Comparison of ENCODE assay signal across 8 cellular contexts in the genomic region with DNA sequence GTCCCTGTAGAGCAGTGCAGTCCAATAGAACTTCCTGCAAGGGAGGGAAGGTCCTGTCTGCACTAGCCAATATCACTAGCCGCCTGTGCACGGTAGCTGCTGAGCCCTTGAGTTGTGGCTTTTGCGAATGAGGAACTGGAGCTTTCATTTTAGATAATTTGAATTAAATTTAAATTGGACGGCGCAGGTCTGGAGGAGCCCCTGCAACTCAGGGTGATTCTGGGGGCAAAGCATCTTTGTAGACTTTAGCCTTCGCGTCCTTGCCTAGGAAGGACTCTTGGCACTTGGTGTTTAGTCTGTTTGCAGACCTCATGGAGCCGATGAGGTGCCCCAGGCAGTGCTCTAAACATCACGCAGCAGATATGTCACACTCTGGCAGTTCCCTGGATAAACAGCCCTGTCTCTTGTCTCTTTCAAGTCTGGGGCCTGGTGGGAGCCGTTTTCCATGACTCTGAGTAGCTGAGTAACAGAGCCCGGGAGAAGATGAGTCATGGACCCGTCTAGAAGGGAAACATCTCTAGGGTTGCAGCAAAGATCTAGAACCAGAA.
DNase-seq lines count a peak whose midpoint lies in the region; ATAC-seq, FAIRE-seq and TF ChIP-seq lines count a peak whose summit lies in the region.

No MANE protein-coding gene starts in this region.

- H3K27me3 ChIP-seq in BLaER1 treated with 17β-estradiol and CSF1 and Interleukin-3, amounts not matched to agents 10 nM and 100 nM, result no peaks in the 10 kb centered on the region
- H3K27me3 ChIP-seq in SU-DHL-6 (ENCODE audit: low read length) (no peaks in the 10 kb centered on the region), heart right ventricle (no peaks in the 10 kb centered on the region), MM.1S (replicated peaks; ENCODE audit: insufficient read depth, low read length) (no peaks in the 10 kb centered on the region)

- no peaks in the 10 kb centered on the region for H3K9me3 ChIP-seq in BLaER1 treated with 17β-estradiol and CSF1 and Interleukin-3, amounts not matched to agents 10 nM and 100 nM (replicated peaks in 1 of 11)
- H3K9me3 ChIP-seq in SU-DHL-6 (ENCODE audit: insufficient read depth, low read length) (no peaks in the 10 kb centered on the region), heart right ventricle (no peaks in the 10 kb centered on the region), MM.1S (replicated peaks; ENCODE audit: insufficient read depth, low read length) (no peaks in the 10 kb centered on the region)

- no peak for DNase-seq in GM19239 (ENCODE audit: insufficient read length, low spot score)
- peak in 1 of 2 donors; percentile 47 for DNase-seq in heart right ventricle
- no peak for DNase-seq in superior temporal gyrus (ENCODE audit: extremely low spot score)
- DNase-seq in MM.1S, result no peak
- DNase-seq in LoVo (ENCODE audit: low spot score), result no peak

- TF ChIP-seq CTCF in SU-DHL-6 (IDR thresholded peaks at IDR 0.05; ENCODE audit: insufficient read depth, low read length, poor library complexity, severe bottlenecking), result no peak
- no peak for TF ChIP-seq CTCF in heart right ventricle (IDR thresholded peaks at IDR 0.05)
- TF ChIP-seq CTCF in MM.1S (IDR thresholded peaks at IDR 0.05; ENCODE audit: low read length), result no peak

- peak overlapping the region; percentile 4 for H2AFZ ChIP-seq in SU-DHL-6 (ENCODE audit: low read depth, low read length, severe bottlenecking)
- H2AFZ ChIP-seq in MM.1S (ENCODE audit: low read length), result no peak overlapping the region

- ATAC-seq in HG03196 (IDR thresholded peaks at IDR 0.05; ENCODE audit: unreplicated experiment) (peak; percentile 62), heart right ventricle (peak; percentile 52 to 83 (median 72))

- H3K9ac ChIP-seq in BLaER1 treated with 17β-estradiol and CSF1 and Interleukin-3, amounts not matched to agents 10 nM and 100 nM, result no peak overlapping the region; a peak in 1 of 22 replicates
- H3K9ac ChIP-seq in SU-DHL-6 (ENCODE audit: low read length) (peak overlapping the region; percentile 28; the same call in 1 of the 2 replicates), MM.1S (ENCODE audit: low read length) (no peak overlapping the region)

- H3K36me3 ChIP-seq in BLaER1 treated with 17β-estradiol and CSF1 and Interleukin-3, amounts not matched to agents 10 nM and 100 nM, result peaks cover 0 to 100% (median 89%) of the 10 kb centered on the region in 11 experiments; a peak in 18 of 22 replicates
- no peaks in the 10 kb centered on the region for H3K36me3 ChIP-seq in SU-DHL-6 (ENCODE audit: low read length)
- peaks cover 0 to 20% (median 0%) of the 10 kb centered on the region in 9 donors for H3K36me3 ChIP-seq in heart right ventricle
- H3K36me3 ChIP-seq in MM.1S (replicated peaks; ENCODE audit: insufficient read depth, low read length), result no peaks in the 10 kb centered on the region

- peak overlapping the region in 6 of 11 experiments; percentile 1 to 58 (median 52); a peak in 10 of 22 replicates for H3K4me2 ChIP-seq in BLaER1 treated with 17β-estradiol and CSF1 and Interleukin-3, amounts not matched to agents 10 nM and 100 nM
- H3K4me2 ChIP-seq in SU-DHL-6 (ENCODE audit: low read depth, low read length, poor library complexity, severe bottlenecking) (peak overlapping the region; percentile 44), MM.1S (ENCODE audit: low read depth, low read length) (no peak overlapping the region)

- H3K4me3 ChIP-seq in BLaER1 treated with 17β-estradiol and CSF1 and Interleukin-3, amounts not matched to agents 10 nM and 100 nM, result no peak overlapping the region
- no peak overlapping the region for H3K4me3 ChIP-seq in SU-DHL-6 (ENCODE audit: insufficient read depth, low read length, poor library complexity, severe bottlenecking)
- H3K4me3 ChIP-seq in heart right ventricle, result peak overlapping the region in 1 of 10 donors; percentile 12
- H3K4me3 ChIP-seq in MM.1S (ENCODE audit: low read length), result no peak overlapping the region

- peaks cover 0 to 32% (median 0%) of the 10 kb centered on the region in 11 experiments; a peak in 3 of 22 replicates for H4K20me1 ChIP-seq in BLaER1 treated with 17β-estradiol and CSF1 and Interleukin-3, amounts not matched to agents 10 nM and 100 nM
- no peaks in the 10 kb centered on the region for H4K20me1 ChIP-seq in SU-DHL-6 (ENCODE audit: low read depth, low read length)
- H4K20me1 ChIP-seq in MM.1S (ENCODE audit: insufficient read depth, low read length), result no peaks in the 10 kb centered on the region

- no peaks in the 10 kb centered on the region for H3K79me2 ChIP-seq in SU-DHL-6 (ENCODE audit: insufficient read depth, low read length)
- H3K79me2 ChIP-seq in MM.1S (ENCODE audit: low read length), result no peaks in the 10 kb centered on the region

- H3K9me2 ChIP-seq in SU-DHL-6 (replicated peaks; ENCODE audit: insufficient read depth, low read length) (no peaks in the 10 kb centered on the region), MM.1S (replicated peaks; ENCODE audit: insufficient read depth, low read length) (no peaks in the 10 kb centered on the region)

- 38 to 39% methylated on average over 12 of the region's 12 CpGs for WGBS in heart right ventricle, 2 donors

- H3F3A ChIP-seq in SU-DHL-6 (ENCODE audit: insufficient read depth) (no peaks in the 10 kb centered on the region), MM.1S (ENCODE audit: insufficient read depth, low read length) (no peaks in the 10 kb centered on the region)

- peaks cover 28 to 50% (median 39%) of the 10 kb centered on the region in 10 experiments for H3K4me1 ChIP-seq in BLaER1 treated with 17β-estradiol and CSF1 and Interleukin-3, amounts not matched to agents 10 nM and 100 nM
- H3K4me1 ChIP-seq in heart right ventricle, result peaks cover 0 to 59% (median 33%) of the 10 kb centered on the region in 9 donors
- H3K4me1 ChIP-seq in MM.1S (ENCODE audit: low read length), result no peaks in the 10 kb centered on the region

- FAIRE-seq in GM19239 (lab: Jason Lieb, UNC), result peak; percentile 84

- intact Hi-C loops in heart right ventricle (cut with DNase I), result loop anchor here in 2 of 10 donors (5.0 kb wide), 1 partner anchor 39 kb away; no protein-coding TSS in a partner anchor

- peak overlapping the region in 4 of 11 experiments; percentile 6 to 47 (median 28); a peak in 5 of 22 replicates for H3K27ac ChIP-seq in BLaER1 treated with 17β-estradiol and CSF1 and Interleukin-3, amounts not matched to agents 10 nM and 100 nM
- peak overlapping the region; percentile 52 for H3K27ac ChIP-seq in SU-DHL-6 (ENCODE audit: low read depth, low read length)
- H3K27ac ChIP-seq in heart right ventricle, result peak overlapping the region in 9 of 10 donors; percentile 38 to 83 (median 55)
- no peak overlapping the region for H3K27ac ChIP-seq in MM.1S (ENCODE audit: low read length)
